ENCODE assay signal across 18 cellular contexts in genomic region chr3:176967525-176967924, GRCh38.
"Had no signal": no experiment of that assay in that cellular context is flagged by ENCODE, and none has a peak within 500 bp of the region (broad histone marks: within the 10 kb centered on the region; RNA-seq: fewer than 3 reads in every experiment).

No MANE protein-coding gene starts in this region.

- H3K9me3 ChIP-seq: esophagus squamous epithelium, heart left ventricle, psoas muscle, right lobe of liver, spleen, transverse colon had no signal

- ATAC-seq: activated CD4-positive, CD25-positive, alpha-beta regulatory T cell treated with anti-CD3 and anti-CD28 coated beads, Interleukin-2, amount 50 U/mL, for 24 hours; heart left ventricle; left lobe of liver; psoas muscle; right lobe of liver; stimulated activated naive B cell treated with anti-CD40 and anti-IgM and Interleukin-4, amounts not matched to agents 10 μg/mL and 1 μg/mL and 100 μg/mL, for 72 hours had no signal

- H3K36me3 ChIP-seq: esophagus squamous epithelium, heart left ventricle, right lobe of liver, spleen, transverse colon had no signal

- H3K4me3 Mint-ChIP-seq: activated naive CD4-positive, alpha-beta T cell treated with anti-CD3 and anti-CD28 coated beads, Interleukin-2, amount 50 U/mL, for 24 hours; nephron progenitor cell; stimulated activated naive B cell treated with anti-CD40 and anti-IgM and Interleukin-4, amounts not matched to agents 10 μg/mL and 1 μg/mL and 100 μg/mL, for 72 hours had no signal

- H3K27ac ChIP-seq: esophagus squamous epithelium, heart left ventricle, psoas muscle, right lobe of liver, spleen, transverse colon had no signal

- H3K9me3 Mint-ChIP-seq: activated naive CD4-positive, alpha-beta T cell treated with anti-CD3 and anti-CD28 coated beads, Interleukin-2, amount 50 U/mL, for 24 hours; stimulated activated naive B cell treated with anti-CD40 and anti-IgM and Interleukin-4, amounts not matched to agents 10 μg/mL and 1 μg/mL and 100 μg/mL, for 72 hours had no signal

- H3K36me3 Mint-ChIP-seq: activated naive CD4-positive, alpha-beta T cell treated with anti-CD3 and anti-CD28 coated beads, Interleukin-2, amount 50 U/mL, for 24 hours; stimulated activated naive B cell treated with anti-CD40 and anti-IgM and Interleukin-4, amounts not matched to agents 10 μg/mL and 1 μg/mL and 100 μg/mL, for 72 hours had no signal

- H3K4me1 Mint-ChIP-seq: activated naive CD4-positive, alpha-beta T cell treated with anti-CD3 and anti-CD28 coated beads, Interleukin-2, amount 50 U/mL, for 24 hours; nephron progenitor cell; stimulated activated naive B cell treated with anti-CD40 and anti-IgM and Interleukin-4, amounts not matched to agents 10 μg/mL and 1 μg/mL and 100 μg/mL, for 72 hours had no signal

- H3K4me3 ChIP-seq: esophagus squamous epithelium, heart left ventricle, psoas muscle, right lobe of liver, spleen, transverse colon had no signal

- H3K4me1 ChIP-seq: esophagus squamous epithelium, psoas muscle, right lobe of liver, spleen, transverse colon had no signal

- DNase-seq: activated effector memory CD4-positive, alpha-beta T cell treated with Interleukin-2 at 50 U/mL for 16 hours; activated T-cell treated with anti-CD3 and anti-CD28 coated beads, Interleukin-2, amount 50 U/mL, for 1 hour; amygdala; esophagus squamous epithelium; foreskin melanocyte; heart left ventricle; mesenchymal stem cell; nephron progenitor cell; psoas muscle; right lobe of liver; spleen; stimulated activated CD4-positive, alpha-beta T cell treated with anti-CD3 and anti-CD28 coated beads, Interleukin-2, amount 100 ng/mL, for 24 hours; stimulated activated naive B cell treated with anti-CD40 and anti-IgM and Interleukin-4, amounts not matched to agents 10 μg/mL and 1 μg/mL and 100 μg/mL, for 72 hours; substantia nigra; transverse colon had no signal

- H3K27ac Mint-ChIP-seq: activated naive CD4-positive, alpha-beta T cell treated with anti-CD3 and anti-CD28 coated beads, Interleukin-2, amount 50 U/mL, for 24 hours; nephron progenitor cell; stimulated activated naive B cell treated with anti-CD40 and anti-IgM and Interleukin-4, amounts not matched to agents 10 μg/mL and 1 μg/mL and 100 μg/mL, for 72 hours had no signal

- H3K27me3 ChIP-seq: esophagus squamous epithelium, heart left ventricle, right lobe of liver, spleen, transverse colon had no signal
